Comparison of ENCODE assay signal across 23 cellular contexts in genomic region chr6:168226832-168227434, GRCh38.
A peak's percentile ranks its signal among the peaks of the same experiment; 100 is the strongest.
DNase-seq lines count a peak whose midpoint lies in the region; TF ChIP-seq lines count a peak whose summit lies in the region.
"Had no signal": no experiment of that assay in that cellular context is flagged by ENCODE, and none has a peak within 500 bp of the region (broad histone marks: within the 10 kb centered on the region; RNA-seq: fewer than 3 reads in every experiment).

No MANE protein-coding gene starts in this region.

- no peak overlapping the region for H3K18ac ChIP-seq in mesenchymal stem cell (ENCODE audit: low read depth in 1 of 2, low read length in 2 of 2)

- no peak for TF ChIP-seq POLR2A in sigmoid colon (IDR thresholded peaks at IDR 0.05)

- H2AFZ ChIP-seq in mesenchymal stem cell (ENCODE audit: low read depth, low read length), result no peak overlapping the region

- H2BK5ac ChIP-seq in mesenchymal stem cell (ENCODE audit: low read depth, low read length, poor library complexity, severe bottlenecking), result no peak overlapping the region

- H4K8ac ChIP-seq in mesenchymal stem cell (ENCODE audit: low read length), result no peak overlapping the region

- H3K9ac ChIP-seq in mesenchymal stem cell (ENCODE audit: low read length), result no peak overlapping the region

- no peaks in the 10 kb centered on the region for H3K79me1 ChIP-seq in mesenchymal stem cell (replicated peaks; ENCODE audit: low read length, poor library complexity, severe bottlenecking)

- POLR2A ChIA-PET in HEK293 (lab: Yijun Ruan, JAX), result interaction anchor here (0.9 kb wide), 1 partner anchor 20 kb away, joined by 3 read pairs; no protein-coding TSS in a partner anchor

- H4K91ac ChIP-seq in mesenchymal stem cell (ENCODE audit: low read length), result no peak overlapping the region

- H2AK5ac ChIP-seq in mesenchymal stem cell (ENCODE audit: low read length, severe bottlenecking), result no peak overlapping the region

- H3K14ac ChIP-seq in mesenchymal stem cell (ENCODE audit: low read length in 2 of 2), result no peak overlapping the region

- no peak overlapping the region for H2BK120ac ChIP-seq in mesenchymal stem cell (ENCODE audit: low read depth, low read length)

- H3K4me1 ChIP-seq in HEK293 (ENCODE audit: control insufficient read depth, insufficient read depth, low read length), result no peaks in the 10 kb centered on the region
- H3K4me1 ChIP-seq in left ventricle myocardium inferior, result peaks cover 8% of the 10 kb centered on the region
- H3K4me1 ChIP-seq in sigmoid colon, result peaks cover 0 to 26% (median 22%) of the 10 kb centered on the region in 4 donors
- no peaks in the 10 kb centered on the region for H3K4me1 ChIP-seq in mesenchymal stem cell (ENCODE audit: control insufficient read depth, insufficient read depth, low read depth, low read length)
- H3K4me1 ChIP-seq: adrenal gland, spleen had no signal

- H3K9me3 ChIP-seq in HEK293 (ENCODE audit: control insufficient read depth, insufficient read depth, low read depth, low read length), result no peaks in the 10 kb centered on the region
- no peaks in the 10 kb centered on the region for H3K9me3 ChIP-seq in left ventricle myocardium inferior (replicated peaks)
- no peaks in the 10 kb centered on the region for H3K9me3 ChIP-seq in sigmoid colon
- no peaks in the 10 kb centered on the region for H3K9me3 ChIP-seq in mesenchymal stem cell (ENCODE audit: control insufficient read depth, low read length)
- H3K9me3 ChIP-seq: adrenal gland, gastroesophageal sphincter, spleen had no signal

- intact Hi-C loops in left ventricle myocardium inferior (cut with micrococcal nuclease) (no loop called here), sigmoid colon (cut with DNase I) (no loop called here)

- H3K27ac ChIP-seq in HEK293 (ENCODE audit: extremely low read depth, low read depth, low read length) (no peak overlapping the region), left ventricle myocardium inferior (replicated peaks) (peak overlapping the region; percentile 63), sigmoid colon (peak overlapping the region in 3 of 4 donors; percentile 43 to 72 (median 66)), mesenchymal stem cell (ENCODE audit: low read length, poor library complexity, severe bottlenecking) (no peak overlapping the region)
- H3K27ac ChIP-seq: adrenal gland, dorsolateral prefrontal cortex, HL-60, spleen had no signal

- H3K27me3 ChIP-seq in left ventricle myocardium inferior (ENCODE audit: low read depth) (peaks cover 95% of the 10 kb centered on the region), sigmoid colon (no peaks in the 10 kb centered on the region), mesenchymal stem cell (ENCODE audit: control insufficient read depth in 1 of 2, insufficient read depth in 1 of 2, low read length in 2 of 2) (peaks cover 48 to 88% of the 10 kb centered on the region in 2 experiments)
- H3K27me3 ChIP-seq: gastroesophageal sphincter had no signal

- no peak overlapping the region for H3K4ac ChIP-seq in mesenchymal stem cell (ENCODE audit: low read depth in 1 of 2, low read length in 2 of 2)

- DNase-seq in SW480 (ENCODE audit: low spot score) (peak; percentile 81), left ventricle myocardium inferior (no peak), sigmoid colon (no peak), mesenchymal stem cell (no peak)
- no peak for DNase-seq in activated CD4-positive, alpha-beta T cell treated with anti-CD3 and anti-CD28 coated beads, Interleukin-2, amount 50 U/mL, for 48 hours
- DNase-seq in stimulated activated CD4-positive, alpha-beta T cell treated with anti-CD3 and anti-CD28 coated beads, Interleukin-2, amount 100 ng/mL, for 48 hours, result no peak
- DNase-seq: activated CD4-positive, alpha-beta T cell treated with anti-CD3 and anti-CD28 coated beads, Interleukin-2, amount 10 ng/mL, durations not matched to agents 7 days and 5 days; activated gamma-delta T cell; adrenal gland; CD4-positive, CD25-positive, alpha-beta regulatory T cell; DMS153; GDM1; mesendoderm; NCI-H1436; NCI-H748 treated with DMSO at 0.1 percent for 48 hours; nephron progenitor cell; OCI-M1; spleen; stimulated activated CD4-positive, alpha-beta T cell treated with anti-CD3 and anti-CD28 coated beads, Interleukin-4, amount 100 ng/mL, for 4 hours had no signal

- H3K4me3 ChIP-seq in HEK293 (ENCODE audit: low read depth, low read length), result no peak overlapping the region
- no peak overlapping the region for H3K4me3 ChIP-seq in left ventricle myocardium inferior
- H3K4me3 ChIP-seq in sigmoid colon, result no peak overlapping the region
- H3K4me3 ChIP-seq in mesenchymal stem cell (ENCODE audit: insufficient read depth in 1 of 2, low read depth in 1 of 2, low read length in 2 of 2), result no peak overlapping the region
- H3K4me3 ChIP-seq: adrenal gland, gastroesophageal sphincter, spleen had no signal

- TF ChIP-seq EP300 in sigmoid colon (IDR thresholded peaks at IDR 0.05), result no peak

- H2BK12ac ChIP-seq in mesenchymal stem cell (ENCODE audit: low read length in 2 of 2), result no peak overlapping the region

- no peaks in the 10 kb centered on the region for H3K36me3 ChIP-seq in HEK293 (ENCODE audit: control insufficient read depth in 2 of 2, insufficient read depth in 1 of 2, low read length in 2 of 2)
- no peaks in the 10 kb centered on the region for H3K36me3 ChIP-seq in left ventricle myocardium inferior
- H3K36me3 ChIP-seq in sigmoid colon, result no peaks in the 10 kb centered on the region
- H3K36me3 ChIP-seq in mesenchymal stem cell (ENCODE audit: control insufficient read depth in 1 of 2, insufficient read depth in 2 of 2, low read depth in 1 of 2, low read length in 2 of 2), result no peaks in the 10 kb centered on the region
- H3K36me3 ChIP-seq: adrenal gland, gastroesophageal sphincter, spleen had no signal

- H3K4me2 ChIP-seq in mesenchymal stem cell (ENCODE audit: low read length, poor library complexity, severe bottlenecking), result no peak overlapping the region

- TF ChIP-seq CTCF in HEK293 (tag by site-specific recombination; IDR thresholded peaks at IDR 0.05) (no peak), left ventricle myocardium inferior (IDR thresholded peaks at IDR 0.05; ENCODE audit: borderline replicate concordance) (no peak), sigmoid colon (IDR thresholded peaks at IDR 0.05) (no peak)

- WGBS in sigmoid colon, 2 donors, result 28 to 66% methylated on average over 9 of the region's 9 CpGs
- 87% methylated on average over 6 of the region's 9 CpGs for WGBS in mesenchymal stem cell

- no peak overlapping the region for H3K23ac ChIP-seq in mesenchymal stem cell (ENCODE audit: low read length in 2 of 2)

- CTCF ChIA-PET in HEK293 (lab: Yijun Ruan, JAX), result no interaction called here

- H2BK15ac ChIP-seq in mesenchymal stem cell (ENCODE audit: low read depth, poor library complexity, severe bottlenecking), result no peak overlapping the region

TF ChIP-seq in HEK293, 187 proteins besides CTCF, POLR2A, EP300 and RAD21:
- no peak for TF ChIP-seq ZNF155 (tag by site-specific recombination; IDR thresholded peaks at IDR 0.05)
- no peak for TF ChIP-seq ZFP37 (tag by site-specific recombination; IDR thresholded peaks at IDR 0.05)
- peak; percentile 24; the same call in 1 of the 2 replicates for TF ChIP-seq ZNF600 (tag by site-specific recombination; IDR thresholded peaks at IDR 0.05)
- no peak for TF ChIP-seq ZNF610 (tag by site-specific recombination; IDR thresholded peaks at IDR 0.05; ENCODE audit: borderline replicate concordance)

Comparison
In these comparisons a context has a peak if more than half of its experiments do, and no peak if none do; other contexts are left out.
1. H3K27ac ChIP-seq: peak in left ventricle myocardium inferior (single experiment) and sigmoid colon (3 of 4); none in HEK293 (single experiment) and mesenchymal stem cell (single experiment).